Comparison of ENCODE assay signal across 19 cellular contexts in genomic region chr11:108147150-108147549, GRCh38.
"Had no signal": no experiment of that assay in that cellular context is flagged by ENCODE, and none has a peak within 500 bp of the region (broad histone marks: within the 10 kb centered on the region; RNA-seq: fewer than 3 reads in every experiment).

No MANE protein-coding gene starts in this region.

- DNase-seq: activated CD4-positive, alpha-beta T cell treated with anti-CD3 and anti-CD28 coated beads, Interleukin-2, amount 50 U/mL, for 1 hour; activated CD4-positive, CD25-positive, alpha-beta regulatory T cell treated with anti-CD3 and anti-CD28 coated beads, Interleukin-2, amount 50 U/mL, for 72 hours; activated CD8-positive, alpha-beta memory T cell treated with anti-CD3 and anti-CD28 coated beads for 24 hours; activated CD8-positive, alpha-beta memory T cell treated with anti-CD3 and anti-CD28 coated beads, Interleukin-2, amount 50 U/mL, for 4 hours; activated effector memory CD4-positive, alpha-beta T cell treated with Interleukin-2 at 50 U/mL for 16 hours; activated naive CD4-positive, alpha-beta T cell treated with anti-CD3 and anti-CD28 coated beads, Interleukin-2, amount 50 U/mL, for 16 hours; activated T-cell treated with anti-CD3 and anti-CD28 coated beads, Interleukin-2, amount 50 U/mL, for 4 hours; colonic mucosa; dorsolateral prefrontal cortex; esophagus squamous epithelium; foreskin keratinocyte; immature natural killer cell; stimulated activated CD4-positive, alpha-beta T cell treated with anti-CD3 and anti-CD28 coated beads, Interleukin-4, amount 100 ng/mL, for 24 hours; stimulated activated naive CD8-positive, alpha-beta T cell treated with anti-CD3 and anti-CD28 coated beads, Interleukin-15, Interleukin-2, amounts not matched to agents 100 U/mL and 50 U/mL, for 24 hours; T-cell; upper lobe of left lung; WERI-Rb-1 had no signal

- H3K4me3 Mint-ChIP-seq: activated T-cell treated with anti-CD3 and anti-CD28 coated beads, Interleukin-2, amount 50 U/mL, for 4 hours; immature natural killer cell; natural killer cell treated with Interleukin-12 subunit alpha and Interleukin-12 subunit beta and Interleukin-15 and Interleukin-18, amount 100 ng/mL, for 72 hours; T-cell had no signal

- H3K36me3 ChIP-seq: colonic mucosa had no signal

- H3K9me3 Mint-ChIP-seq: activated T-cell treated with anti-CD3 and anti-CD28 coated beads, Interleukin-2, amount 50 U/mL, for 4 hours; immature natural killer cell; natural killer cell treated with Interleukin-12 subunit alpha and Interleukin-12 subunit beta and Interleukin-15 and Interleukin-18, amount 100 ng/mL, for 72 hours; T-cell had no signal

- H3K9me3 ChIP-seq: colonic mucosa, esophagus squamous epithelium, upper lobe of left lung had no signal

- H3K4me3 ChIP-seq: colonic mucosa, dorsolateral prefrontal cortex, esophagus squamous epithelium, upper lobe of left lung had no signal

- H3K4me1 ChIP-seq: colonic mucosa, esophagus squamous epithelium, foreskin keratinocyte, upper lobe of left lung had no signal

- H3K27me3 Mint-ChIP-seq: natural killer cell treated with Interleukin-12 subunit alpha and Interleukin-12 subunit beta and Interleukin-15 and Interleukin-18, amount 100 ng/mL, for 72 hours; progenitor cell of endocrine pancreas; T-cell had no signal

- H3K27me3 ChIP-seq: colonic mucosa, dorsolateral prefrontal cortex, esophagus squamous epithelium, foreskin keratinocyte, upper lobe of left lung had no signal

- H3K27ac Mint-ChIP-seq: progenitor cell of endocrine pancreas had no signal

- ATAC-seq: activated T-cell treated with anti-CD3 and anti-CD28 coated beads, Interleukin-2, amount 50 U/mL, for 4 hours; foreskin keratinocyte; natural killer cell treated with Interleukin-12 subunit alpha and Interleukin-12 subunit beta and Interleukin-15 and Interleukin-18, amount 100 ng/mL, for 72 hours; stimulated activated naive CD8-positive, alpha-beta T cell treated with anti-CD3 and anti-CD28 coated beads, Interleukin-15, Interleukin-2, amounts not matched to agents 100 U/mL and 50 U/mL, for 24 hours; T-cell had no signal

- H3K4me1 Mint-ChIP-seq: immature natural killer cell had no signal

- H3K27ac ChIP-seq: colonic mucosa, esophagus squamous epithelium, foreskin keratinocyte, upper lobe of left lung, WERI-Rb-1 had no signal
